In genomic region chr2:38505779-38506178, GRCh38 we compare ENCODE assay signal across 11 cellular contexts.
DNase-seq lines count a peak whose midpoint lies in the region; ATAC-seq, FAIRE-seq and TF ChIP-seq lines count a peak whose summit lies in the region.
"Had no signal": no experiment of that assay in that cellular context is flagged by ENCODE, and none has a peak within 500 bp of the region (broad histone marks: within the 10 kb centered on the region; RNA-seq: fewer than 3 reads in every experiment).

No MANE protein-coding gene starts in this region.

- H4K91ac ChIP-seq in neuronal stem cell (ENCODE audit: low read depth, low read length, poor library complexity), result no peak overlapping the region

- WGBS in tibial nerve, 2 donors, result 42 to 54% methylated on average over 3 of the region's 3 CpGs
- no CpG with 5 or more reads among the region's 3 CpGs for WGBS in neuronal stem cell (ENCODE audit: extremely low coverage in 2 of 2, insufficient read length in 2 of 2, insufficient replicate concordance in 1 of 2), 2 donors

- in situ Hi-C loops in GM13976 (cut with MboI; ENCODE audit: low sequenced_read_pairs, unreplicated experiment), result loop anchor here (10.0 kb wide), 1 partner anchor 191 kb away; no protein-coding TSS in a partner anchor

- TF ChIP-seq POLR2A in tibial nerve (IDR thresholded peaks at IDR 0.05), result no peak

- H2BK5ac ChIP-seq in neuronal stem cell (ENCODE audit: low read length), result no peak overlapping the region

- peak in 1 of 2 donors; percentile 66 for TF ChIP-seq EP300 in tibial nerve (IDR thresholded peaks at IDR 0.05)

- H4K8ac ChIP-seq in neuronal stem cell (ENCODE audit: low read depth, low read length), result no peak overlapping the region

- H2AK5ac ChIP-seq in neuronal stem cell (ENCODE audit: low read depth, low read length), result no peak overlapping the region

- no peak overlapping the region for H3K23ac ChIP-seq in neuronal stem cell (ENCODE audit: low read depth, low read length, poor library complexity)

- intact Hi-C loops in colonic mucosa (cut with DNase I) (loop anchor here (5.0 kb wide), 2 partner anchors 38 to 188 kb away; no protein-coding TSS in a partner anchor), left lung (cut with DNase I) (no loop called here)

- H3K79me1 ChIP-seq in neuronal stem cell (ENCODE audit: low read depth, low read length), result no peaks in the 10 kb centered on the region

- no peaks in the 10 kb centered on the region for H3K9me3 ChIP-seq in colonic mucosa
- H3K9me3 ChIP-seq in left lung, result peaks cover 0 to 12% of the 10 kb centered on the region in 2 donors
- H3K9me3 ChIP-seq in tibial nerve, result peaks cover 0 to 10% (median 0%) of the 10 kb centered on the region in 4 donors
- peaks cover 3 to 10% of the 10 kb centered on the region in 2 donors for H3K9me3 ChIP-seq in neuronal stem cell (replicated peaks in 1 of 2; ENCODE audit: control insufficient read depth in 2 of 2, insufficient read depth in 1 of 2, low read depth in 1 of 2, low read length in 2 of 2)

- no peak overlapping the region for H2AFZ ChIP-seq in neuronal stem cell (ENCODE audit: low read length)

- H3K4ac ChIP-seq in neuronal stem cell (ENCODE audit: low read length), result no peak overlapping the region

- TF ChIP-seq CTCF in colonic mucosa (IDR thresholded peaks at IDR 0.05), result no peak
- no peak for TF ChIP-seq CTCF in left lung (IDR thresholded peaks at IDR 0.05)
- no peak for TF ChIP-seq CTCF in tibial nerve (IDR thresholded peaks at IDR 0.05)
- TF ChIP-seq CTCF in GM13976 (IDR thresholded peaks at IDR 0.05; ENCODE audit: borderline replicate concordance, control extremely low read depth, extremely low read depth, insufficient read depth, missing control alignments), result no peak

- peak overlapping the region; percentile 35 for H3K27ac ChIP-seq in colonic mucosa
- H3K27ac ChIP-seq in left lung, result peak overlapping the region in 1 of 2 donors; percentile 40
- H3K27ac ChIP-seq in tibial nerve, result peak overlapping the region in 1 of 4 donors; percentile 70
- H3K27ac ChIP-seq in neuronal stem cell (replicated peaks; ENCODE audit: low read length), result no peak overlapping the region

- no peak overlapping the region for H3K14ac ChIP-seq in neuronal stem cell (ENCODE audit: low read length)

- H2BK15ac ChIP-seq in neuronal stem cell (ENCODE audit: low read length), result no peak overlapping the region

- no peak overlapping the region for H2BK12ac ChIP-seq in neuronal stem cell (ENCODE audit: low read length)

- H3K27me3 ChIP-seq in colonic mucosa (no peaks in the 10 kb centered on the region), left lung (no peaks in the 10 kb centered on the region), tibial nerve (no peaks in the 10 kb centered on the region), neuronal stem cell (ENCODE audit: control insufficient read depth in 3 of 3, insufficient read depth in 3 of 3, low read depth in 1 of 3, low read length in 3 of 3) (peaks cover 0 to 6% (median 2%) of the 10 kb centered on the region in 3 experiments)

- H3K4me3 ChIP-seq in colonic mucosa (no peak overlapping the region), left lung (no peak overlapping the region), tibial nerve (no peak overlapping the region), neuronal stem cell (ENCODE audit: low read length in 2 of 2) (no peak overlapping the region)

- H3K36me3 ChIP-seq in colonic mucosa (no peaks in the 10 kb centered on the region), left lung (no peaks in the 10 kb centered on the region), tibial nerve (no peaks in the 10 kb centered on the region), neuronal stem cell (replicated peaks in 1 of 2; ENCODE audit: control insufficient read depth in 2 of 2, insufficient read depth in 2 of 2, low read length in 2 of 2) (no peaks in the 10 kb centered on the region)

- DNase-seq in HPDE6-E6E7 (ENCODE audit: extremely low spot score) (peak; percentile 25), colonic mucosa (no peak), left lung (peak in 1 of 2 donors; percentile 60), tibial nerve (ENCODE audit: low spot score in 2 of 2) (peak; percentile 72 to 88), pons (ENCODE audit: low spot score) (no peak), neuronal stem cell (ENCODE audit: low spot score) (no peak), GM13976 (ENCODE audit: low spot score) (no peak), GM19239 (ENCODE audit: insufficient read length, low spot score) (no peak)
- DNase-seq: central memory CD4-positive, alpha-beta T cell; GF-D8; NCI-H1436 had no signal

- H3K9ac ChIP-seq in colonic mucosa (ENCODE audit: low read depth in 2 of 2, low read length in 2 of 2), result no peak overlapping the region
- H3K9ac ChIP-seq in neuronal stem cell (ENCODE audit: low read depth, low read length, poor library complexity), result no peak overlapping the region

- no peak overlapping the region for H2BK120ac ChIP-seq in neuronal stem cell (ENCODE audit: low read depth, low read length)

- H3K18ac ChIP-seq in neuronal stem cell (ENCODE audit: low read length), result no peak overlapping the region

- no peak overlapping the region for H3K4me2 ChIP-seq in neuronal stem cell (ENCODE audit: insufficient read depth, low read length, poor library complexity, severe bottlenecking)

- H3K4me1 ChIP-seq in colonic mucosa, result peaks cover 4% of the 10 kb centered on the region
- peaks cover 0 to 12% of the 10 kb centered on the region in 2 donors for H3K4me1 ChIP-seq in left lung
- peaks cover 0 to 35% (median 4%) of the 10 kb centered on the region in 4 donors for H3K4me1 ChIP-seq in tibial nerve
- H3K4me1 ChIP-seq in neuronal stem cell (ENCODE audit: control insufficient read depth in 2 of 2, insufficient read depth in 1 of 2, low read depth in 1 of 2, low read length in 2 of 2), result no peaks in the 10 kb centered on the region

- no peak for FAIRE-seq in GM19239 (lab: Jason Lieb, UNC)

- peak; percentile 83 for ATAC-seq in left lung

Comparison
In these comparisons a context has a peak if more than half of its experiments do, and no peak if none do; other contexts are left out.
1. DNase-seq: peak in HPDE6-E6E7 (single experiment) and tibial nerve (2 of 2); none in colonic mucosa (single experiment), pons (single experiment), neuronal stem cell (single experiment), GM13976 (single experiment) and GM19239 (single experiment).